Comparison of ENCODE assay signal across 11 cellular contexts in the genomic region with DNA sequence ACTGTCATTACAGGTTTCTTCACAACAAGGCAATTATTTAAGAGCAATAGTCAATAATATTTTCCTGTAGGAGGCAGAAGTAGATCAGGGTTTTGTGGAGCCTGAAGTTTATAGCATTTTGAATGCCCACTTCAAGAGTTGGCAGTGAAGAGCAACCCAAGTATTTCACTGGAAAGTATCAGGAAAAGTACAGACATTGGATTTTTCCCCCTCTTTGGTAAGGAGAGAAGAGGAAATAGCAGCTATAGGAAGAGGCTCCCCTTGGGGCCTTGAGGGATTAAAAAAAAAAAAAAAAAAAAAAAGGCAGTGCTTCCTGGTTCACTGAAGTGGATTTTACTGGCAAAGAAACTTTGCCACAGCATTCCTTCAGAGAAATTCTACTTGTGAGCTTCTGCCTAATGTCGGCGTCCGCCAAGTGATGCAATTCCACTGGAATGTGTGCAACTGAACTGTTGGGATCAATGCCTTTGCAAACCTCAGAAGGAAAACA. TPM values are rescaled to one million over a fixed set of nuclear protein-coding genes. Genes with fewer than 3 reads are reported as not detected.
A peak's percentile ranks its signal among the peaks of the same experiment; 100 is the strongest.
DNase-seq lines count a peak whose midpoint lies in the region; ATAC-seq and TF ChIP-seq lines count a peak whose summit lies in the region.
"Had no signal": no experiment of that assay in that cellular context is flagged by ENCODE, and none has a peak within 500 bp of the region (broad histone marks: within the 10 kb centered on the region; RNA-seq: fewer than 3 reads in every experiment).

No MANE protein-coding gene starts in this region.

- H3K27me3 ChIP-seq in GM23338 (ENCODE audit: insufficient read depth) (no peaks in the 10 kb centered on the region), trophoblast cell (ENCODE audit: insufficient read depth, low read length) (no peaks in the 10 kb centered on the region)
- no peaks in the 10 kb centered on the region for H3K27me3 ChIP-seq in CD4-positive, alpha-beta T cell (ENCODE audit: control insufficient read depth, insufficient read depth, low read length)

- TF ChIP-seq CTCF in GM23338 (conservative IDR thresholded peaks at IDR 0.05; ENCODE audit: low read depth in 2 of 2) (peak; percentile 45 to 48), fibroblast of pulmonary artery (IDR thresholded peaks at IDR 0.05; ENCODE audit: low read length, missing control alignments) (peak; percentile 18)
- TF ChIP-seq CTCF in CD4-positive, alpha-beta T cell (IDR thresholded peaks at IDR 0.05): no peak

- H3K79me1 ChIP-seq in trophoblast cell (ENCODE audit: low read length): no peaks in the 10 kb centered on the region

- H3K4ac ChIP-seq in trophoblast cell (ENCODE audit: low read depth, low read length): no peak overlapping the region

- H3K4me3 Mint-ChIP-seq in GM23338: no peak overlapping the region
- H3K4me3 Mint-ChIP-seq in CD4-positive, alpha-beta T cell: no peak overlapping the region
- H3K4me3 Mint-ChIP-seq: activated CD4-positive, alpha-beta T cell treated with anti-CD3 and anti-CD28 coated beads for 36 hours had no signal

- no peak overlapping the region for H3K23ac ChIP-seq in trophoblast cell (ENCODE audit: low read length)

- H3K79me2 ChIP-seq in GM23338 (replicated peaks; ENCODE audit: insufficient read depth) (no peaks in the 10 kb centered on the region), trophoblast cell (ENCODE audit: control insufficient read depth, insufficient read depth, low read length, poor library complexity) (no peaks in the 10 kb centered on the region)

- no peaks in the 10 kb centered on the region for H3K4me1 Mint-ChIP-seq in GM23338
- no peaks in the 10 kb centered on the region for H3K4me1 Mint-ChIP-seq in CD4-positive, alpha-beta T cell (ENCODE audit: low read depth)
- H3K4me1 Mint-ChIP-seq: activated CD4-positive, alpha-beta T cell treated with anti-CD3 and anti-CD28 coated beads for 36 hours had no signal

- no peak overlapping the region for H4K91ac ChIP-seq in trophoblast cell (ENCODE audit: low read depth, low read length)

- no peak overlapping the region for H2BK120ac ChIP-seq in trophoblast cell (ENCODE audit: insufficient read depth, low read length, poor library complexity)

- no peak overlapping the region for H4K8ac ChIP-seq in trophoblast cell (ENCODE audit: low read depth, low read length)

- H2AFZ ChIP-seq in GM23338: no peak overlapping the region
- no peak overlapping the region for H2AFZ ChIP-seq in trophoblast cell (ENCODE audit: insufficient read depth, low read length, poor library complexity)

- no peak overlapping the region for H3K18ac ChIP-seq in trophoblast cell (ENCODE audit: low read length)

- peak; percentile 34 for DNase-seq in GM23338 (ENCODE audit: low spot score)
- peak; percentile 12 for DNase-seq in RKO (ENCODE audit: low spot score)
- DNase-seq in fibroblast of pulmonary artery (ENCODE audit: low read depth): peak; percentile 86
- no peak for DNase-seq in trophoblast cell
- DNase-seq in CD4-positive, alpha-beta T cell: no peak
- no peak for DNase-seq in HuH-7.5 (ENCODE audit: low spot score)
- DNase-seq: activated CD4-positive, alpha-beta T cell treated with anti-CD3 and anti-CD28 coated beads for 36 hours; NCI-H187 treated with DMSO at 0.1 percent for 48 hours had no signal

- no peak overlapping the region for H4K12ac ChIP-seq in trophoblast cell (ENCODE audit: low read depth, low read length)

- H3K36me3 ChIP-seq in GM23338 (ENCODE audit: insufficient read depth) (no peaks in the 10 kb centered on the region), trophoblast cell (ENCODE audit: control insufficient read depth in 1 of 2, insufficient read depth in 2 of 2, low read length in 2 of 2) (no peaks in the 10 kb centered on the region)
- H3K36me3 ChIP-seq: thoracic aorta had no signal

- no peak overlapping the region for H3K4me2 ChIP-seq in GM23338
- no peak overlapping the region for H3K4me2 ChIP-seq in trophoblast cell (ENCODE audit: low read length)

- intact Hi-C loops in CD4-positive, alpha-beta T cell (cut with DNase I, micrococcal nuclease): no loop called here

- H3K9ac ChIP-seq in trophoblast cell (ENCODE audit: low read length): no peak overlapping the region

- no CpG with 5 or more reads among the region's 3 CpGs for WGBS in trophoblast cell (ENCODE audit: extremely low coverage, insufficient coverage, insufficient read length)

- H3K9me3 Mint-ChIP-seq in GM23338: peaks cover 89% of the 10 kb centered on the region
- peaks cover 5% of the 10 kb centered on the region for H3K9me3 Mint-ChIP-seq in CD4-positive, alpha-beta T cell

- no peak overlapping the region for H3K14ac ChIP-seq in trophoblast cell (ENCODE audit: low read length)

- POLR2A ChIA-PET in CD4-positive, alpha-beta T cell (lab: Charles Lee): no interaction called here

- no peak overlapping the region for H3K27ac Mint-ChIP-seq in GM23338
- no peak overlapping the region for H3K27ac Mint-ChIP-seq in CD4-positive, alpha-beta T cell
- H3K27ac Mint-ChIP-seq: activated CD4-positive, alpha-beta T cell treated with anti-CD3 and anti-CD28 coated beads for 36 hours had no signal

- H2BK5ac ChIP-seq in trophoblast cell (ENCODE audit: low read depth, low read length, poor library complexity): no peak overlapping the region

- H3K27ac ChIP-seq in GM23338 (ENCODE audit: low read depth): no peak overlapping the region
- H3K27ac ChIP-seq in trophoblast cell (ENCODE audit: low read depth, low read length): peak overlapping the region; percentile 63
- H3K27ac ChIP-seq in CD4-positive, alpha-beta T cell (ENCODE audit: low read depth, low read length): no peak overlapping the region
- H3K27ac ChIP-seq: thoracic aorta had no signal

- H3K4me3 ChIP-seq in GM23338: no peak overlapping the region
- no peak overlapping the region for H3K4me3 ChIP-seq in fibroblast of pulmonary artery (replicated peaks; ENCODE audit: low read depth, low read length)
- no peak overlapping the region for H3K4me3 ChIP-seq in trophoblast cell (ENCODE audit: low read depth, low read length)
- H3K4me3 ChIP-seq: thoracic aorta had no signal

- no peak overlapping the region for H2BK12ac ChIP-seq in trophoblast cell (ENCODE audit: low read length)

- H3K9me2 ChIP-seq in GM23338 (ENCODE audit: insufficient read depth): no peaks in the 10 kb centered on the region

- H3K4me1 ChIP-seq in GM23338 (ENCODE audit: insufficient read depth) (no peaks in the 10 kb centered on the region), trophoblast cell (ENCODE audit: control insufficient read depth in 1 of 2, insufficient read depth in 2 of 2, low read length in 2 of 2) (no peaks in the 10 kb centered on the region)

- no peaks in the 10 kb centered on the region for H3F3A ChIP-seq in GM23338 (replicated peaks; ENCODE audit: low read depth)

- H3K9me3 ChIP-seq in trophoblast cell (ENCODE audit: insufficient read depth, low read depth, low read length): no peaks in the 10 kb centered on the region
- H3K9me3 ChIP-seq in CD4-positive, alpha-beta T cell (ENCODE audit: control insufficient read depth, low read length): no peaks in the 10 kb centered on the region
- H3K9me3 ChIP-seq: thoracic aorta had no signal

- peaks cover 26% of the 10 kb centered on the region for H3K36me3 Mint-ChIP-seq in GM23338 (ENCODE audit: low read depth)
- no peaks in the 10 kb centered on the region for H3K36me3 Mint-ChIP-seq in CD4-positive, alpha-beta T cell (ENCODE audit: low read depth)

- H2AK5ac ChIP-seq in trophoblast cell (ENCODE audit: low read length): no peak overlapping the region

- H4K20me1 ChIP-seq in GM23338 (replicated peaks; ENCODE audit: insufficient read depth): no peaks in the 10 kb centered on the region

- peaks cover 4% of the 10 kb centered on the region for H3K27me3 Mint-ChIP-seq in GM23338 (ENCODE audit: insufficient read depth, low read depth, poor library complexity)
- no peaks in the 10 kb centered on the region for H3K27me3 Mint-ChIP-seq in CD4-positive, alpha-beta T cell
- H3K27me3 Mint-ChIP-seq: activated CD4-positive, alpha-beta T cell treated with anti-CD3 and anti-CD28 coated beads for 36 hours had no signal

- no peak for ATAC-seq in GM23338
- ATAC-seq in GM18502 (IDR thresholded peaks at IDR 0.05; ENCODE audit: poor library complexity, unreplicated experiment): no peak
- no peak for ATAC-seq in CD4-positive, alpha-beta T cell (ENCODE audit: poor library complexity)
- no peak for ATAC-seq in HG02763 (IDR thresholded peaks at IDR 0.05; ENCODE audit: unreplicated experiment)
- ATAC-seq: activated CD4-positive, alpha-beta T cell treated with anti-CD3 and anti-CD28 coated beads for 36 hours had no signal

- CTCF ChIA-PET in CD4-positive, alpha-beta T cell (lab: Charles Lee): interaction anchor here (0.6 kb wide), 1 partner anchor 107 kb away, joined by 5 read pairs; no protein-coding TSS in a partner anchor

TF ChIP-seq in GM23338, 12 proteins besides CTCF, POLR2A, EP300 and RAD21:
- TF ChIP-seq EZH2 (IDR thresholded peaks at IDR 0.05; ENCODE audit: low read depth, unreplicated experiment): no peak
- TF ChIP-seq ZNF114 (CRISPR knock-in tag; IDR thresholded peaks at IDR 0.05): no peak
- TF ChIP-seq POLR2AphosphoS5 (IDR thresholded peaks at IDR 0.05; ENCODE audit: low read depth): no peak
- no peak for TF ChIP-seq ZNF331 (CRISPR knock-in tag; IDR thresholded peaks at IDR 0.05; ENCODE audit: low read depth)
- no peak for TF ChIP-seq EZH2phosphoT487 (IDR thresholded peaks at IDR 0.05; ENCODE audit: unreplicated experiment)
- TF ChIP-seq, protein P1, sequence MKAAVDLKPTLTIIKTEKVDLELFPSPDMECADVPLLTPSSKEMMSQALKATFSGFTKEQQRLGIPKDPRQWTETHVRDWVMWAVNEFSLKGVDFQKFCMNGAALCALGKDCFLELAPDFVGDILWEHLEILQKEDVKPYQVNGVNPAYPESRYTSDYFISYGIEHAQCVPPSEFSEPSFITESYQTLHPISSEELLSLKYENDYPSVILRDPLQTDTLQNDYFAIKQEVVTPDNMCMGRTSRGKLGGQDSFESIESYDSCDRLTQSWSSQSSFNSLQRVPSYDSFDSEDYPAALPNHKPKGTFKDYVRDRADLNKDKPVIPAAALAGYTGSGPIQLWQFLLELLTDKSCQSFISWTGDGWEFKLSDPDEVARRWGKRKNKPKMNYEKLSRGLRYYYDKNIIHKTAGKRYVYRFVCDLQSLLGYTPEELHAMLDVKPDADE (IDR thresholded peaks at IDR 0.05): no peak
TF ChIP-seq in GM23338: peak in this region for 0.

RNA-seq across cellular contexts. Expression of a gene that starts 5.7 kb away (rescaled TPM):
- total RNA-seq in GM23338 (2014; rRNA removed; shearing (Covaris generic)): not detected in 2 replicates
- not detected in 2 replicates for polyA plus RNA-seq in GM23338 (2016; fragmentation: Nextera tagmentation; extraction: Ambion mirVana)
- polyA plus RNA-seq in trophoblast cell (2013): 0.51 and 0.61 TPM in 2 replicates
- not detected for total RNA-seq in CD4-positive, alpha-beta T cell
- total RNA-seq: activated CD4-positive, alpha-beta T cell treated with anti-CD3 and anti-CD28 coated beads for 36 hours; thoracic aorta had no signal

Comparison
In these comparisons a context has a peak if more than half of its experiments do, and no peak if none do; other contexts are left out.
1. DNase-seq: peak in GM23338 (single experiment), RKO (single experiment) and fibroblast of pulmonary artery (single experiment); none in trophoblast cell (0 of 2), CD4-positive, alpha-beta T cell (0 of 10) and HuH-7.5 (single experiment).